In genomic region chr2:8517850-8518480, GRCh38 we compare ENCODE assay signal across 25 cellular contexts.
DNase-seq lines count a peak whose midpoint lies in the region; ATAC-seq, FAIRE-seq and TF ChIP-seq lines count a peak whose summit lies in the region.
"Had no signal": no experiment of that assay in that cellular context is flagged by ENCODE, and none has a peak within 500 bp of the region (broad histone marks: within the 10 kb centered on the region; RNA-seq: fewer than 3 reads in every experiment).

No MANE protein-coding gene starts in this region.

- H3K4me1 ChIP-seq in HepG2 (ENCODE audit: insufficient read depth, low read length): no peaks in the 10 kb centered on the region
- no peaks in the 10 kb centered on the region for H3K4me1 ChIP-seq in right lobe of liver
- peaks cover 97% of the 10 kb centered on the region for H3K4me1 ChIP-seq in OCI-LY7 (ENCODE audit: insufficient read depth, low read length, poor library complexity, severe bottlenecking)
- H3K4me1 ChIP-seq in lower lobe of right lung: peaks cover 18% of the 10 kb centered on the region

- peaks cover 0 to 3% (median 0%) of the 10 kb centered on the region in 3 donors for H3K36me3 Mint-ChIP-seq in immature natural killer cell

- 44% methylated on average over 12 of the region's 16 CpGs for WGBS in HepG2 (ENCODE audit: low lambda C conversion rate)
- WGBS in right lobe of liver (ENCODE audit: insufficient coverage, low coverage, low lambda C conversion rate, missing lambda C conversion rate): 94% methylated on average over 5 of the region's 16 CpGs

- in situ Hi-C loops in HepG2 (cut with HindIII; ENCODE audit: extremely low pct_ligation_motif_present, low pct_unique_long_range_greater_than_20kb): no loop called here
- in situ Hi-C loops in KBM-7 (cut with MboI; ENCODE audit: low pct_unique_long_range_greater_than_20kb, low sequenced_read_pairs): no loop called here

- no TSS peak for BruUV-seq in HepG2 (replicated peaks; lab: Mats Ljungman, UMichigan)
- no TSS peak for BruUV-seq in OCI-LY7 (replicated peaks; lab: Mats Ljungman, UMichigan)

- no peak for TF ChIP-seq CTCF in HepG2 (CRISPR knock-in tag; IDR thresholded peaks at IDR 0.05)
- TF ChIP-seq CTCF in right lobe of liver (IDR thresholded peaks at IDR 0.05): no peak
- no peak for TF ChIP-seq CTCF in OCI-LY7 (conservative IDR thresholded peaks at IDR 0.05; ENCODE audit: low read length)
- TF ChIP-seq CTCF in lower lobe of right lung (IDR thresholded peaks at IDR 0.05): no peak

- H3K36me3 ChIP-seq in HepG2 (replicated peaks in 1 of 2; ENCODE audit: control insufficient read depth in 1 of 2, insufficient read depth in 2 of 2, low read length in 2 of 2) (no peaks in the 10 kb centered on the region), right lobe of liver (no peaks in the 10 kb centered on the region), OCI-LY7 (ENCODE audit: insufficient read depth, low read length) (peaks cover 31% of the 10 kb centered on the region), lower lobe of right lung (no peaks in the 10 kb centered on the region)
- H3K36me3 ChIP-seq: WERI-Rb-1 had no signal

- peak overlapping the region; percentile 91 to 99 (median 96) for H3K27ac Mint-ChIP-seq in immature natural killer cell
- H3K27ac Mint-ChIP-seq: activated CD4-positive, alpha-beta T cell treated with anti-CD3 and anti-CD28 coated beads, Interleukin-2, amount 10 ng/mL, durations not matched to agents 7 days and 5 days; activated T-helper 2 cell treated with anti-CD3 and anti-CD28 coated beads, Interferon-gamma antibody, Interleukin-2, Interleukin-4, amounts not matched to agents 10 μg/mL and 5 μg/mL and 100 μg/mL, durations not matched to agents 14 hours and 24 hours and 36 hours; stimulated activated naive B cell treated with anti-CD40 and anti-IgM and Interleukin-4, amounts not matched to agents 10 μg/mL and 1 μg/mL and 100 μg/mL, for 72 hours had no signal

- TF ChIP-seq POLR2A in HepG2 (IDR thresholded peaks at IDR 0.05; ENCODE audit: insufficient read depth in 1 of 2, low read depth in 2 of 2, low read length in 2 of 2) (no peak), right lobe of liver (IDR thresholded peaks at IDR 0.05) (no peak)

- no peak for TF ChIP-seq RAD21 in HepG2 (CRISPR knock-in tag; IDR thresholded peaks at IDR 0.05)

- CTCF ChIA-PET in HepG2 (lab: Yijun Ruan, JAX; ENCODE audit: low intra/inter-chr PET ratio, low total read pairs) (interaction anchor here (0.7 kb wide), 1 partner anchor 168 kb away, joined by 4 read pairs; no protein-coding TSS in a partner anchor), OCI-LY7 (lab: Charles Lee; ENCODE audit: unreplicated experiment) (no interaction called here)

- no peak overlapping the region for H3K4me3 ChIP-seq in HepG2 (replicated peaks in 1 of 3; ENCODE audit: insufficient read depth in 1 of 3, low read depth in 2 of 3, low read length in 3 of 3)
- H3K4me3 ChIP-seq in right lobe of liver: no peak overlapping the region
- no peak overlapping the region for H3K4me3 ChIP-seq in OCI-LY7 (ENCODE audit: low read depth, low read length, poor library complexity, severe bottlenecking)
- H3K4me3 ChIP-seq in lower lobe of right lung: no peak overlapping the region
- H3K4me3 ChIP-seq: dorsolateral prefrontal cortex had no signal

- H4K20me1 ChIP-seq in HepG2 (ENCODE audit: insufficient read depth, low read length) (no peaks in the 10 kb centered on the region), OCI-LY7 (ENCODE audit: insufficient read depth, low read length) (no peaks in the 10 kb centered on the region)

- ATAC-seq in HepG2 (no peak), right lobe of liver (no peak), GM18873 (IDR thresholded peaks at IDR 0.05; ENCODE audit: low FRiP score, unreplicated experiment) (no peak), lower lobe of right lung (no peak)
- ATAC-seq: activated naive CD4-positive, alpha-beta T cell treated with anti-CD3 and anti-CD28 coated beads, Interleukin-2, amount 50 U/mL, for 72 hours; stimulated activated naive B cell treated with anti-CD40 and anti-IgM and Interleukin-4, amounts not matched to agents 10 μg/mL and 1 μg/mL and 100 μg/mL, for 72 hours had no signal

- no peak overlapping the region for H2AFZ ChIP-seq in HepG2 (ENCODE audit: low read length)
- no peak overlapping the region for H2AFZ ChIP-seq in OCI-LY7 (ENCODE audit: low read length)

- TF ChIP-seq EP300 in HepG2 (IDR thresholded peaks at IDR 0.05; ENCODE audit: low read depth in 2 of 2, low read length in 2 of 2) (no peak), HepG2 (CRISPR knock-in tag; IDR thresholded peaks at IDR 0.05; ENCODE audit: borderline replicate concordance) (no peak)

- intact Hi-C loops in HepG2 (cut with micrococcal nuclease; ENCODE audit: unreplicated experiment): no loop called here
- intact Hi-C loops in right lobe of liver (cut with DNase I): no loop called here
- intact Hi-C loops in OCI-LY7 (cut with micrococcal nuclease; ENCODE audit: unreplicated experiment): no loop called here
- intact Hi-C loops in lower lobe of right lung (cut with DNase I): no loop called here

- no peak overlapping the region for H3K4me2 ChIP-seq in HepG2 (ENCODE audit: low read depth, low read length)
- H3K4me2 ChIP-seq in OCI-LY7 (ENCODE audit: low read length): no peak overlapping the region
- H3K4me2 ChIP-seq: KMS-11 had no signal

- H3K9me3 ChIP-seq in HepG2 (ENCODE audit: low read length): no peaks in the 10 kb centered on the region
- no peaks in the 10 kb centered on the region for H3K9me3 ChIP-seq in right lobe of liver
- H3K9me3 ChIP-seq in OCI-LY7 (ENCODE audit: low read length): peaks cover 14% of the 10 kb centered on the region; the same call in 1 of the 2 replicates
- H3K9me3 ChIP-seq in lower lobe of right lung: no peaks in the 10 kb centered on the region

- no peak overlapping the region for H3K9ac ChIP-seq in HepG2 (ENCODE audit: insufficient read depth, low read depth, low read length)
- H3K9ac ChIP-seq: KMS-11 had no signal

- H3K9me2 ChIP-seq in OCI-LY7 (ENCODE audit: insufficient read depth, low read length): no peaks in the 10 kb centered on the region

- no peak for FAIRE-seq in HepG2 (lab: Jason Lieb, UNC)
- FAIRE-seq: astrocyte, D721Med, HTR-8/SVneo, urothelium cell line had no signal

- peaks cover 6 to 11% (median 7%) of the 10 kb centered on the region in 3 donors for H3K27me3 Mint-ChIP-seq in immature natural killer cell (ENCODE audit: low read depth in 3 of 3)
- H3K27me3 Mint-ChIP-seq: activated CD4-positive, alpha-beta T cell treated with anti-CD3 and anti-CD28 coated beads, Interleukin-2, amount 10 ng/mL, durations not matched to agents 7 days and 5 days had no signal

- POLR2A ChIA-PET in HepG2 (lab: Yijun Ruan, JAX): interaction anchor here (1.5 kb wide), 1 partner anchor 164 kb away, joined by 4 read pairs; the partner anchor contains the start of gene ID2
- POLR2A ChIA-PET in OCI-LY7 (lab: Charles Lee): interaction anchor here (1.3 to 12.8 kb wide), 5 partner anchors 11 to 206 kb away, joined by 3 to 107 read pairs (median 5); no protein-coding TSS in a partner anchor

- H3K4me1 Mint-ChIP-seq in immature natural killer cell: peaks cover 89 to 96% of the 10 kb centered on the region in 2 donors

- no peak for DNase-seq in HepG2 (ENCODE audit: low spot score)
- no peak for DNase-seq in right lobe of liver
- DNase-seq in OCI-LY7 (ENCODE audit: low spot score): no peak
- DNase-seq in immature natural killer cell: no peak
- no peak for DNase-seq in KBM-7
- DNase-seq in lower lobe of right lung: no peak
- DNase-seq: activated CD4-positive, alpha-beta T cell treated with anti-CD3 and anti-CD28 coated beads, Interleukin-2, amount 10 ng/mL, durations not matched to agents 7 days and 5 days; caudate nucleus; dorsolateral prefrontal cortex; H7; mesendoderm; MV-4-11; NCI-H748 treated with DMSO at 0.1 percent for 48 hours; stimulated activated CD4-positive, alpha-beta T cell treated with anti-CD3 and anti-CD28 coated beads, Interleukin-4, amount 100 ng/mL, for 1 hour; stimulated activated naive B cell treated with anti-CD40 and anti-IgM and Interleukin-4, amounts not matched to agents 10 μg/mL and 1 μg/mL and 100 μg/mL, for 72 hours; WERI-Rb-1 had no signal

- H3K27me3 ChIP-seq in HepG2 (ENCODE audit: control insufficient read depth in 1 of 2, insufficient read depth in 2 of 2, low read length in 2 of 2) (peaks cover 3 to 66% of the 10 kb centered on the region in 2 experiments; a peak in 4 of 5 replicates), right lobe of liver (no peaks in the 10 kb centered on the region), lower lobe of right lung (ENCODE audit: low read depth) (no peaks in the 10 kb centered on the region)
- H3K27me3 ChIP-seq: dorsolateral prefrontal cortex had no signal

- peaks cover 0 to 2% (median 0%) of the 10 kb centered on the region in 6 donors for H3K9me3 Mint-ChIP-seq in immature natural killer cell

- H3K79me2 ChIP-seq in HepG2 (ENCODE audit: insufficient read depth, low read length): no peaks in the 10 kb centered on the region
- H3K79me2 ChIP-seq in OCI-LY7 (ENCODE audit: insufficient read depth, low read depth, low read length): peaks cover 15% of the 10 kb centered on the region; the same call in 1 of the 2 replicates

- H3K4me3 Mint-ChIP-seq in immature natural killer cell: peak overlapping the region in 1 of 5 donors; percentile 71
- H3K4me3 Mint-ChIP-seq: activated CD4-positive, alpha-beta T cell treated with anti-CD3 and anti-CD28 coated beads, Interleukin-2, amount 10 ng/mL, durations not matched to agents 7 days and 5 days; stimulated activated naive B cell treated with anti-CD40 and anti-IgM and Interleukin-4, amounts not matched to agents 10 μg/mL and 1 μg/mL and 100 μg/mL, for 72 hours had no signal

- no peak overlapping the region for H3K27ac ChIP-seq in HepG2 (ENCODE audit: extremely low read length, insufficient read depth, low read length)
- H3K27ac ChIP-seq in right lobe of liver: no peak overlapping the region
- H3K27ac ChIP-seq in OCI-LY7 (ENCODE audit: low read depth, low read length, poor library complexity, severe bottlenecking): peak overlapping the region; percentile 7
- no peak overlapping the region for H3K27ac ChIP-seq in lower lobe of right lung
- H3K27ac ChIP-seq: C4-2B, dorsolateral prefrontal cortex, KMS-11, WERI-Rb-1 had no signal

TF ChIP-seq in HepG2, 621 proteins besides CTCF, POLR2A, EP300 and RAD21 (continues in another document):
- TF ChIP-seq NFKB2 (CRISPR knock-in tag; IDR thresholded peaks at IDR 0.05; ENCODE audit: borderline replicate concordance): no peak
- no peak for TF ChIP-seq PLRG1 (conservative IDR thresholded peaks at IDR 0.05)
